In the genomic region with DNA sequence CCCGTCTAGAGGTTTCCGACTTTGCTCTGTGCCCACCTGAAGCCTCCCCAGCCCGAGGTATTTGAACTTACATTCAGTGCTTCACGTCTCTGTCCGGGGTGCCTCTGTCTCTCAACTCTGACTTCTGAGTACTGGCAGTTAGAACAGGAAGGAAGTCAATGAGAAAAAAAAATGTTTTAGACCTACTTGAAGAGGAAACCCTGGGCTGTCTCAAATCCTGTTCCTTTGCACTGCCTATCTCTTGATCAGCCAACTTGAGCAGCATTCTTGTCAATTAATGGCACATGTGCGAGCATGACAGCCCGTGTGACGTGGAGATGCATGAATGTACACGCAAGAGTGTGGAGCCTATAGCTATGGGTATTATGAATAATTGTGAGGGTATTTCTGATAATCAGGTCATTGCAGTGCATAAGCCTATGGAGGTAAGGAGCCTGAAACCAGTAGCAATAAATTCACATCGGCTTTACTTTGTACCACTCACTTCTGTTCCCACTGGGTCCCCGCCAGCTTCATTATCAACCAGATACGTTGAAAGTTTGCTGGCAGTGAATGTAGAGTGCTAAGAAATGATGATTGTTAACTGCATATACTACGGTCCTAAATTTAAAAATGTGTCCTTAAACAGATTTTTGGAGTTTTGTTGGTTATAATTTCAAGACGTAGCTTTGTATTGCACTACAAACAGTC, we compare ENCODE assay signal across 8 cellular contexts. TPM values are rescaled to one million over a fixed set of nuclear protein-coding genes. Genes with fewer than 3 reads are reported as not detected.
DNase-seq lines count a peak whose midpoint lies in the region; ATAC-seq and TF ChIP-seq lines count a peak whose summit lies in the region.

A gene (minus strand): TSS at position 136 of the 690 bp plus-strand sequence. CDS start 10,889 bp downstream, outside the sequence.

- H3K4me1 ChIP-seq in HAP-1 = no peaks in the 10 kb centered on the region

- H3K36me3 Mint-ChIP-seq in activated T-cell treated with anti-CD3 and anti-CD28 coated beads, Interleukin-2, amount 50 U/mL, for 4 hours (ENCODE audit: insufficient read depth) = no peaks in the 10 kb centered on the region

- H3K9me3 Mint-ChIP-seq in activated T-cell treated with anti-CD3 and anti-CD28 coated beads, Interleukin-2, amount 50 U/mL, for 4 hours = no peaks in the 10 kb centered on the region

- H3K27me3 ChIP-seq in HAP-1 (ENCODE audit: low read depth) = peaks cover 22% of the 10 kb centered on the region

- in situ Hi-C loops in HAP-1 (cut with MboI; ENCODE audit: low sequenced_read_pairs) = no loop called here

- peak; percentile 64 for ATAC-seq in HG02588 (IDR thresholded peaks at IDR 0.05; ENCODE audit: unreplicated experiment)
- ATAC-seq in activated T-cell treated with anti-CD3 and anti-CD28 coated beads, Interleukin-2, amount 50 U/mL, for 4 hours = peak; percentile 66 to 71

- TF ChIP-seq CTCF in GM12875 (IDR thresholded peaks at IDR 0.05; ENCODE audit: borderline replicate concordance, insufficient read depth, low read depth, low read length) = no peak

- no peaks in the 10 kb centered on the region for H3K36me3 ChIP-seq in HAP-1 (replicated peaks)

- H3K4me3 Mint-ChIP-seq in activated T-cell treated with anti-CD3 and anti-CD28 coated beads, Interleukin-2, amount 50 U/mL, for 4 hours = peak within 1 kb of the TSS; percentile 97

- DNase-seq in NOMO-1 (lab: John Stamatoyannopoulos, UW; ENCODE audit: unreplicated experiment in 2 of 2) (peak; percentile 82 to 97), globus pallidus (ENCODE audit: low spot score) (peak; percentile 46), D341Med (ENCODE audit: low spot score) (no peak), HAP-1 (ENCODE audit: low spot score in 2 of 2) (no peak)
- peak; percentile 71 for DNase-seq in activated T-cell treated with anti-CD3 and anti-CD28 coated beads, Interleukin-2, amount 50 U/mL, for 4 hours
- peak; percentile 77 for DNase-seq in stimulated activated CD4-positive, alpha-beta T cell treated with anti-CD3 and anti-CD28 coated beads, Interleukin-15, amount 100 ng/mL, for 24 hours

- no peaks in the 10 kb centered on the region for H3K9me3 ChIP-seq in HAP-1

- H3K4me1 Mint-ChIP-seq in activated T-cell treated with anti-CD3 and anti-CD28 coated beads, Interleukin-2, amount 50 U/mL, for 4 hours (ENCODE audit: low read depth) = peaks cover 74% of the 10 kb centered on the region

- peak within 1 kb of the TSS; percentile 89 for H3K4me3 ChIP-seq in GM12875 (ENCODE audit: low read depth, low read length)
- no peak within 1 kb of the TSS for H3K4me3 ChIP-seq in HAP-1

- no peaks in the 10 kb centered on the region for H3K27me3 Mint-ChIP-seq in activated T-cell treated with anti-CD3 and anti-CD28 coated beads, Interleukin-2, amount 50 U/mL, for 4 hours (ENCODE audit: low read depth)

RNA-seq across cellular contexts. Expression of the gene that starts here (rescaled TPM):
- 100 to 1,000 TPM; 241 to 278 (median 247) TPM for total RNA-seq in activated T-cell treated with anti-CD3 and anti-CD28 coated beads, Interleukin-2, amount 50 U/mL, for 4 hours

Comparison
In these comparisons a context has a peak if more than half of its experiments do, and no peak if none do; other contexts are left out.
1. DNase-seq: peak in NOMO-1 (2 of 2), activated T-cell treated with anti-CD3 and anti-CD28 coated beads, Interleukin-2, amount 50 U/mL, for 4 hours (single experiment), globus pallidus (single experiment) and stimulated activated CD4-positive, alpha-beta T cell treated with anti-CD3 and anti-CD28 coated beads, Interleukin-15, amount 100 ng/mL, for 24 hours (single experiment); none in D341Med (single experiment) and HAP-1 (0 of 2).